Comparison of ENCODE assay signal across 10 cellular contexts in the genomic region with DNA sequence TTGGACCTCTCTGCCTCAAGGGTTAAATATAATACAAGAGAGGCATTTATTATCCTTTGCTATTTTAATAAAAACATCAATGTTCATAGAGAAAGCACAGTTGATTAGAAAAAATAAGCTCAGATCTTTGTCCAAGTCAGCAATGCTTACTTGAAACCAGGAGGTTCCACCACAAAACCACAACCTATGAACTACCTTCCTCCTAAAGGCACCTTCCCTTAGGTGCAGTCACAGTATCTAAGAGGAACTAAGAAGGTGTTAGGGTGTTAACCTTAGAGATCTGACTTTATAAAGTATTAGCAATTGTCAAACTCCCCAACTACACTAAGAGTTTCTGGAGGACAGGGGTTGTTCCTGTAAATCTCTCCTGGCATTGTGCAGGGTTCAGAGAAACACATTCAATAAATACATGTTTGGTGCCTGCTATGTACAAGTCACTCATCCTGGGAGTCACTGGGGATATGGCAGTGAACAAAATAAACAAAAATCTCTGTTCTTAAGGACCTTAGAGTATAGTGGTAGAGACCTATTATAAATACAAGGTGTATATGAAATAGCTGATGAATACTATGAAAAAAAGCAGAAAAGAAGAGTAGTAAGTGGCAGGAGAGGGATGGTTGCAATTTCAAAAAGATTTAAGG.
DNase-seq lines count a peak whose midpoint lies in the region; ATAC-seq and TF ChIP-seq lines count a peak whose summit lies in the region.
"Had no signal": no experiment of that assay in that cellular context is flagged by ENCODE, and none has a peak within 500 bp of the region (broad histone marks: within the 10 kb centered on the region; RNA-seq: fewer than 3 reads in every experiment).

No MANE protein-coding gene starts in this region.

- POLR2A ChIA-PET in activated CD8-positive, alpha-beta T cell treated with anti-CD3 and anti-CD28 coated beads for 36 hours (lab: Charles Lee), result interaction anchor here (0.6 kb wide), 1 partner anchor 126 kb away, joined by 3 read pairs; no protein-coding TSS in a partner anchor

- CTCF ChIA-PET in activated CD8-positive, alpha-beta T cell treated with anti-CD3 and anti-CD28 coated beads for 36 hours (lab: Charles Lee), result interaction anchor here (0.7 to 1.0 kb wide), 2 partner anchors 12 to 21 kb away, joined by 3 read pairs; no protein-coding TSS in a partner anchor

- peaks cover 49% of the 10 kb centered on the region for H3K4me1 Mint-ChIP-seq in activated CD8-positive, alpha-beta T cell treated with anti-CD3 and anti-CD28 coated beads for 36 hours (ENCODE audit: low read depth)

- peak; percentile 85 for ATAC-seq in HG03025 (IDR thresholded peaks at IDR 0.05; ENCODE audit: low FRiP score, unreplicated experiment)
- ATAC-seq in activated CD8-positive, alpha-beta T cell treated with anti-CD3 and anti-CD28 coated beads for 36 hours, result peak; percentile 69

- H3K4me1 ChIP-seq in left ventricle myocardium inferior, result no peaks in the 10 kb centered on the region

- H3K36me3 Mint-ChIP-seq in activated CD8-positive, alpha-beta T cell treated with anti-CD3 and anti-CD28 coated beads for 36 hours (ENCODE audit: low read depth), result no peaks in the 10 kb centered on the region

- H3K36me3 ChIP-seq in GM06990 (ENCODE audit: control insufficient read depth, insufficient read depth, low read length) (no peaks in the 10 kb centered on the region), left ventricle myocardium inferior (no peaks in the 10 kb centered on the region)

- H3K27ac ChIP-seq in left ventricle myocardium inferior (replicated peaks), result no peak overlapping the region

- H3K27ac Mint-ChIP-seq in activated CD8-positive, alpha-beta T cell treated with anti-CD3 and anti-CD28 coated beads for 36 hours, result peak overlapping the region; percentile 30

- no peaks in the 10 kb centered on the region for H3K27me3 Mint-ChIP-seq in activated CD8-positive, alpha-beta T cell treated with anti-CD3 and anti-CD28 coated beads for 36 hours

- H3K4me3 ChIP-seq in GM06990 (replicated peaks; ENCODE audit: low read depth, low read length), result no peak overlapping the region
- no peak overlapping the region for H3K4me3 ChIP-seq in left ventricle myocardium inferior

- peak; percentile 58 for DNase-seq in GM06990 (ENCODE audit: extremely low read depth, insufficient read length)
- DNase-seq in GM19240 (ENCODE audit: insufficient read length, low spot score), result peak; percentile 30
- peak; percentile 43 for DNase-seq in activated CD8-positive, alpha-beta T cell treated with anti-CD3 and anti-CD28 coated beads for 36 hours
- no peak for DNase-seq in H4 (ENCODE audit: low spot score)
- no peak for DNase-seq in NCI-H187 (lab: John Stamatoyannopoulos, UW)
- no peak for DNase-seq in left ventricle myocardium inferior
- no peak for DNase-seq in glomerular visceral epithelial cell (ENCODE audit: extremely low spot score)
- DNase-seq: DMS 273 treated with DMSO at 0.1 percent for 48 hours; stimulated activated CD4-positive, alpha-beta T cell treated with anti-CD3 and anti-CD28 coated beads, Interleukin-4, amount 100 ng/mL, for 1 hour had no signal

- H3K27me3 ChIP-seq in GM06990 (replicated peaks; ENCODE audit: control insufficient read depth, insufficient read depth, low read length) (no peaks in the 10 kb centered on the region), left ventricle myocardium inferior (ENCODE audit: low read depth) (no peaks in the 10 kb centered on the region)

- no peaks in the 10 kb centered on the region for H3K9me3 Mint-ChIP-seq in activated CD8-positive, alpha-beta T cell treated with anti-CD3 and anti-CD28 coated beads for 36 hours

- TF ChIP-seq CTCF in GM06990 (IDR thresholded peaks at IDR 0.05; ENCODE audit: insufficient read depth, low read length, poor library complexity, severe bottlenecking) (no peak), left ventricle myocardium inferior (IDR thresholded peaks at IDR 0.05; ENCODE audit: borderline replicate concordance) (no peak)
- TF ChIP-seq CTCF in activated CD8-positive, alpha-beta T cell treated with anti-CD3 and anti-CD28 coated beads for 36 hours (IDR thresholded peaks at IDR 0.05), result no peak

- intact Hi-C loops in activated CD8-positive, alpha-beta T cell treated with anti-CD3 and anti-CD28 coated beads for 36 hours (cut with micrococcal nuclease), result no loop called here
- intact Hi-C loops in left ventricle myocardium inferior (cut with micrococcal nuclease), result no loop called here

- H3K9me3 ChIP-seq in left ventricle myocardium inferior (replicated peaks), result no peaks in the 10 kb centered on the region

- H3K4me3 Mint-ChIP-seq in activated CD8-positive, alpha-beta T cell treated with anti-CD3 and anti-CD28 coated beads for 36 hours, result no peak overlapping the region

Comparison
In these comparisons a context has a peak if more than half of its experiments do, and no peak if none do; other contexts are left out.
1. DNase-seq: peak in GM06990 (single experiment), GM19240 (single experiment) and activated CD8-positive, alpha-beta T cell treated with anti-CD3 and anti-CD28 coated beads for 36 hours (single experiment); none in H4 (single experiment), NCI-H187 (0 of 2), left ventricle myocardium inferior (single experiment) and glomerular visceral epithelial cell (single experiment).